In genomic region chr17:28744802-28745051, GRCh38 we compare ENCODE assay signal across 8 cellular contexts. TPM values are rescaled to one million over a fixed set of nuclear protein-coding genes. Genes with fewer than 3 reads are reported as not detected.
DNase-seq lines count a peak whose midpoint lies in the region; ATAC-seq and TF ChIP-seq lines count a peak whose summit lies in the region.

No MANE protein-coding gene starts in this region.

- POLR2A ChIA-PET in OCI-LY7 (lab: Charles Lee): interaction anchor here (1.8 kb wide), 1 partner anchor 17 kb away, joined by 16 read pairs; the partner anchor contains the start of gene NEK8

- peak overlapping the region; percentile 61 to 95 (median 91); a peak in 21 of 22 replicates for H3K27ac ChIP-seq in BLaER1 treated with 17β-estradiol and CSF1 and Interleukin-3, amounts not matched to agents 10 nM and 100 nM
- peak overlapping the region; percentile 95 for H3K27ac ChIP-seq in OCI-LY7 (ENCODE audit: low read depth, low read length, poor library complexity, severe bottlenecking)

- intact Hi-C loops in OCI-LY7 (cut with micrococcal nuclease; ENCODE audit: unreplicated experiment): no loop called here

- peaks cover 50 to 63% (median 54%) of the 10 kb centered on the region in 11 experiments for H4K20me1 ChIP-seq in BLaER1 treated with 17β-estradiol and CSF1 and Interleukin-3, amounts not matched to agents 10 nM and 100 nM
- peaks cover 25% of the 10 kb centered on the region for H4K20me1 ChIP-seq in OCI-LY7 (ENCODE audit: insufficient read depth, low read length)

- no peaks in the 10 kb centered on the region for H3K9me2 ChIP-seq in OCI-LY7 (ENCODE audit: insufficient read depth, low read length)

- no TSS peak for BruUV-seq in OCI-LY7 (replicated peaks; lab: Mats Ljungman, UMichigan)

- no peaks in the 10 kb centered on the region for H3K27me3 Mint-ChIP-seq in effector memory CD8-positive, alpha-beta T cell
- H3K27me3 Mint-ChIP-seq in nephron progenitor cell (ENCODE audit: low read depth, poor library complexity): no peaks in the 10 kb centered on the region

- CTCF ChIA-PET in OCI-LY7 (lab: Charles Lee; ENCODE audit: unreplicated experiment): interaction anchor here (3.5 kb wide), 1 partner anchor 18 kb away, joined by 18 read pairs; the partner anchor contains the start of gene TLCD1

- H3K4me3 Mint-ChIP-seq in effector memory CD8-positive, alpha-beta T cell: peak overlapping the region; percentile 80
- H3K4me3 Mint-ChIP-seq in nephron progenitor cell: peak overlapping the region; percentile 92

- no peaks in the 10 kb centered on the region for H3K27me3 ChIP-seq in BLaER1 treated with 17β-estradiol and CSF1 and Interleukin-3, amounts not matched to agents 10 nM and 100 nM

- H3K4me1 ChIP-seq in BLaER1 treated with 17β-estradiol and CSF1 and Interleukin-3, amounts not matched to agents 10 nM and 100 nM: peaks cover 57 to 76% (median 64%) of the 10 kb centered on the region in 10 experiments
- peaks cover 67% of the 10 kb centered on the region for H3K4me1 ChIP-seq in OCI-LY7 (ENCODE audit: insufficient read depth, low read length, poor library complexity, severe bottlenecking)

- H3K9ac ChIP-seq in BLaER1 treated with 17β-estradiol and CSF1 and Interleukin-3, amounts not matched to agents 10 nM and 100 nM: peak overlapping the region; percentile 88 to 98 (median 92)

- DNase-seq in OCI-LY7 (ENCODE audit: low spot score) (peak; percentile 39), nephron progenitor cell (no peak), hippocampal formation (lab: John Stamatoyannopoulos, UW) (no peak)
- no peak for DNase-seq in effector memory CD8-positive, alpha-beta T cell

- peak overlapping the region; percentile 82 to 92 for H3K27ac Mint-ChIP-seq in effector memory CD8-positive, alpha-beta T cell
- peak overlapping the region; percentile 98 for H3K27ac Mint-ChIP-seq in nephron progenitor cell

- H2AFZ ChIP-seq in OCI-LY7 (ENCODE audit: low read length): no peak overlapping the region

- no peaks in the 10 kb centered on the region for H3K9me3 Mint-ChIP-seq in effector memory CD8-positive, alpha-beta T cell
- no peaks in the 10 kb centered on the region for H3K9me3 Mint-ChIP-seq in nephron progenitor cell

- H3K36me3 ChIP-seq in BLaER1 treated with 17β-estradiol and CSF1 and Interleukin-3, amounts not matched to agents 10 nM and 100 nM: peaks cover 33 to 43% (median 39%) of the 10 kb centered on the region in 11 experiments
- H3K36me3 ChIP-seq in OCI-LY7 (ENCODE audit: insufficient read depth, low read length): peaks cover 66% of the 10 kb centered on the region

- peaks cover 0 to 12% (median 0%) of the 10 kb centered on the region in 11 experiments; a peak in 9 of 22 replicates for H3K9me3 ChIP-seq in BLaER1 treated with 17β-estradiol and CSF1 and Interleukin-3, amounts not matched to agents 10 nM and 100 nM (replicated peaks in 1 of 11)
- peaks cover under 1% of the 10 kb centered on the region; the same call in 1 of the 2 replicates for H3K9me3 ChIP-seq in OCI-LY7 (ENCODE audit: low read length)

- peak overlapping the region; percentile 73 to 99 (median 94) for H3K4me3 ChIP-seq in BLaER1 treated with 17β-estradiol and CSF1 and Interleukin-3, amounts not matched to agents 10 nM and 100 nM
- peak overlapping the region; percentile 98 for H3K4me3 ChIP-seq in OCI-LY7 (ENCODE audit: low read depth, low read length, poor library complexity, severe bottlenecking)

- H3K36me3 Mint-ChIP-seq in effector memory CD8-positive, alpha-beta T cell (ENCODE audit: insufficient read depth): peaks cover 47% of the 10 kb centered on the region
- peaks cover 14% of the 10 kb centered on the region for H3K36me3 Mint-ChIP-seq in nephron progenitor cell (ENCODE audit: low read depth)

- peaks cover 11 to 12% of the 10 kb centered on the region in 2 donors for H3K4me1 Mint-ChIP-seq in effector memory CD8-positive, alpha-beta T cell (ENCODE audit: low read depth in 2 of 2)
- H3K4me1 Mint-ChIP-seq in nephron progenitor cell: peaks cover 35% of the 10 kb centered on the region

- peak overlapping the region; percentile 84 to 100 (median 97) for H3K4me2 ChIP-seq in BLaER1 treated with 17β-estradiol and CSF1 and Interleukin-3, amounts not matched to agents 10 nM and 100 nM
- H3K4me2 ChIP-seq in OCI-LY7 (ENCODE audit: low read length): peak overlapping the region; percentile 96

- no peak for ATAC-seq in effector memory CD8-positive, alpha-beta T cell (replicated peaks)
- ATAC-seq in GM18517 (IDR thresholded peaks at IDR 0.05; ENCODE audit: unreplicated experiment) (no peak), HG03521 (IDR thresholded peaks at IDR 0.05; ENCODE audit: unreplicated experiment) (no peak), HG03108 (IDR thresholded peaks at IDR 0.05; ENCODE audit: unreplicated experiment) (no peak)

- TF ChIP-seq CTCF in OCI-LY7 (conservative IDR thresholded peaks at IDR 0.05; ENCODE audit: low read length) (no peak), nephron progenitor cell (IDR thresholded peaks at IDR 0.05) (no peak)

- H3K79me2 ChIP-seq in OCI-LY7 (ENCODE audit: insufficient read depth, low read depth, low read length): peaks cover 40% of the 10 kb centered on the region

RNA-seq across cellular contexts. Expression of gene TRAF4, which starts 0.9 kb away (rescaled TPM):
- 73.6 and 105 TPM in 2 replicates for total RNA-seq in OCI-LY7 (2014; rRNA removed; shearing (Covaris generic))
- 116 and 123 TPM in 2 replicates for total RNA-seq in OCI-LY7 (2022)

RNA-seq across cellular contexts. Expression of gene NEK8, which starts 16.1 kb away (rescaled TPM):
- total RNA-seq in OCI-LY7 (2014; rRNA removed; shearing (Covaris generic)): 12.2 and 17.0 TPM in 2 replicates
- 14.0 and 15.1 TPM in 2 replicates for total RNA-seq in OCI-LY7 (2022)

RNA-seq across cellular contexts. Expression of gene TLCD1, which starts 18.7 kb away (rescaled TPM):
- total RNA-seq in OCI-LY7 (2014; rRNA removed; shearing (Covaris generic)): 0.28 and 1.6 TPM in 2 replicates
- total RNA-seq in OCI-LY7 (2022): 2.5 and 3.4 TPM in 2 replicates

RNA-seq across cellular contexts. Expression of gene RPL23A, which starts 24.9 kb away (rescaled TPM):
- total RNA-seq in OCI-LY7 (2014; rRNA removed; shearing (Covaris generic)): 930 and 1,152 TPM in 2 replicates
- total RNA-seq in OCI-LY7 (2022): 2,557 and 2,633 TPM in 2 replicates

RNA-seq across cellular contexts. Expression of gene RAB34, which starts 27.1 kb away (rescaled TPM):
- 0.22 TPM in 1 of 2 replicates, not detected in the other for total RNA-seq in OCI-LY7 (2014; rRNA removed; shearing (Covaris generic))
- total RNA-seq in OCI-LY7 (2022): 0.46 and 0.99 TPM in 2 replicates
